12 cellular contexts compared by ENCODE assay signal in genomic region chr9:13485068-13485596, GRCh38.
DNase-seq lines count a peak whose midpoint lies in the region; ATAC-seq and TF ChIP-seq lines count a peak whose summit lies in the region.
"Had no signal": no experiment of that assay in that cellular context is flagged by ENCODE, and none has a peak within 500 bp of the region (broad histone marks: within the 10 kb centered on the region; RNA-seq: fewer than 3 reads in every experiment).

No MANE protein-coding gene starts in this region.

- H3K27ac ChIP-seq in body of pancreas (no peak overlapping the region), gastrocnemius medialis (peak overlapping the region; percentile 68 to 81 (median 72))
- H3K27ac ChIP-seq: parathyroid adenoma, WERI-Rb-1 had no signal

- no peaks in the 10 kb centered on the region for H3K27me3 ChIP-seq in body of pancreas
- H3K27me3 ChIP-seq in gastrocnemius medialis = no peaks in the 10 kb centered on the region

- no peaks in the 10 kb centered on the region for H3K9me3 ChIP-seq in body of pancreas
- no peaks in the 10 kb centered on the region for H3K9me3 ChIP-seq in gastrocnemius medialis

- peaks cover 0 to 2% (median 0%) of the 10 kb centered on the region in 3 donors for H3K27me3 Mint-ChIP-seq in immature natural killer cell (ENCODE audit: low read depth in 3 of 3)
- H3K27me3 Mint-ChIP-seq in activated CD8-positive, alpha-beta memory T cell treated with anti-CD3 and anti-CD28 coated beads, Interleukin-2, amount 10 ng/mL, durations not matched to agents 7 days and 5 days = no peaks in the 10 kb centered on the region
- H3K27me3 Mint-ChIP-seq: dendritic cell treated with granulocyte-macrophage colony-stimulating factor and Interleukin-4, amounts not matched to agents 40 ng/mL and 50 ng/mL, for 4 days had no signal

- no peak overlapping the region for H3K27ac Mint-ChIP-seq in immature natural killer cell
- H3K27ac Mint-ChIP-seq in activated CD8-positive, alpha-beta memory T cell treated with anti-CD3 and anti-CD28 coated beads, Interleukin-2, amount 10 ng/mL, durations not matched to agents 7 days and 5 days = no peak overlapping the region
- H3K27ac Mint-ChIP-seq: dendritic cell treated with granulocyte-macrophage colony-stimulating factor and Interleukin-4, amounts not matched to agents 40 ng/mL and 50 ng/mL, for 4 days had no signal

- no peaks in the 10 kb centered on the region for H3K4me1 Mint-ChIP-seq in immature natural killer cell
- no peaks in the 10 kb centered on the region for H3K4me1 Mint-ChIP-seq in activated CD8-positive, alpha-beta memory T cell treated with anti-CD3 and anti-CD28 coated beads, Interleukin-2, amount 10 ng/mL, durations not matched to agents 7 days and 5 days

- TF ChIP-seq POLR2A in body of pancreas (IDR thresholded peaks at IDR 0.05) (no peak), gastrocnemius medialis (IDR thresholded peaks at IDR 0.05) (no peak)

- 80 to 84% methylated on average over 3 of the region's 3 CpGs for WGBS in body of pancreas, 2 donors

- no peaks in the 10 kb centered on the region for H3K36me3 Mint-ChIP-seq in immature natural killer cell
- no peaks in the 10 kb centered on the region for H3K36me3 Mint-ChIP-seq in activated CD8-positive, alpha-beta memory T cell treated with anti-CD3 and anti-CD28 coated beads, Interleukin-2, amount 10 ng/mL, durations not matched to agents 7 days and 5 days

- peak; percentile 68 for DNase-seq in GM03348 (ENCODE audit: low spot score)
- DNase-seq in body of pancreas = peak in 3 of 4 donors; percentile 25 to 41 (median 31)
- DNase-seq in left ventricle myocardium superior = peak; percentile 62
- peak; percentile 79 to 83 for DNase-seq in gastrocnemius medialis
- DNase-seq in immature natural killer cell = no peak
- no peak for DNase-seq in T1000 (lab: John Stamatoyannopoulos, UW)
- no peak for DNase-seq in activated CD8-positive, alpha-beta memory T cell treated with anti-CD3 and anti-CD28 coated beads, Interleukin-2, amount 10 ng/mL, durations not matched to agents 7 days and 5 days
- DNase-seq: NCI-H2081, WERI-Rb-1 had no signal

- TF ChIP-seq CTCF in body of pancreas (IDR thresholded peaks at IDR 0.05) (no peak), gastrocnemius medialis (IDR thresholded peaks at IDR 0.05 in 4 of 5, conservative IDR thresholded peaks at IDR 0.05 in 1 of 5) (peak in 2 of 5 experiments; percentile 19 to 29)

- H3K4me3 ChIP-seq in body of pancreas (no peak overlapping the region), gastrocnemius medialis (peak overlapping the region in 1 of 4 donors; percentile 30)

- CTCF ChIA-PET in activated CD8-positive, alpha-beta memory T cell treated with anti-CD3 and anti-CD28 coated beads, Interleukin-2, amount 10 ng/mL, durations not matched to agents 7 days and 5 days (lab: Charles Lee) = no interaction called here

- H3K4me3 Mint-ChIP-seq in immature natural killer cell = no peak overlapping the region
- H3K4me3 Mint-ChIP-seq in activated CD8-positive, alpha-beta memory T cell treated with anti-CD3 and anti-CD28 coated beads, Interleukin-2, amount 10 ng/mL, durations not matched to agents 7 days and 5 days = no peak overlapping the region
- H3K4me3 Mint-ChIP-seq: dendritic cell treated with granulocyte-macrophage colony-stimulating factor and Interleukin-4, amounts not matched to agents 40 ng/mL and 50 ng/mL, for 4 days had no signal

- intact Hi-C loops in body of pancreas (cut with DNase I) = no loop called here
- intact Hi-C loops in left ventricle myocardium superior (cut with micrococcal nuclease) = no loop called here
- intact Hi-C loops in gastrocnemius medialis (cut with DNase I; ENCODE audit: low total_unique reads) = no loop called here

- H3K36me3 ChIP-seq in body of pancreas (replicated peaks in 1 of 2; ENCODE audit: insufficient read depth in 1 of 2, low read depth in 2 of 2) (no peaks in the 10 kb centered on the region), gastrocnemius medialis (no peaks in the 10 kb centered on the region)
- H3K36me3 ChIP-seq: WERI-Rb-1 had no signal

- ATAC-seq in body of pancreas = peak; percentile 59
- ATAC-seq in left ventricle myocardium superior = peak; percentile 98
- ATAC-seq in gastrocnemius medialis = peak; percentile 97 to 98
- no peak for ATAC-seq in GM21717 (IDR thresholded peaks at IDR 0.05; ENCODE audit: unreplicated experiment)
- ATAC-seq in activated CD8-positive, alpha-beta memory T cell treated with anti-CD3 and anti-CD28 coated beads, Interleukin-2, amount 10 ng/mL, durations not matched to agents 7 days and 5 days = no peak

- in situ Hi-C loops in gastrocnemius medialis (cut with MboI; ENCODE audit: low sequenced_read_pairs in 4 of 4) = no loop called here

- H3K9me3 Mint-ChIP-seq in immature natural killer cell = peaks cover 3 to 60% (median 17%) of the 10 kb centered on the region in 6 donors
- H3K9me3 Mint-ChIP-seq in activated CD8-positive, alpha-beta memory T cell treated with anti-CD3 and anti-CD28 coated beads, Interleukin-2, amount 10 ng/mL, durations not matched to agents 7 days and 5 days (ENCODE audit: low read depth) = peaks cover 7% of the 10 kb centered on the region

- H3K4me1 ChIP-seq in body of pancreas (no peaks in the 10 kb centered on the region), gastrocnemius medialis (peaks cover 23 to 27% of the 10 kb centered on the region in 2 donors)
- H3K4me1 ChIP-seq: parathyroid adenoma had no signal

Comparison
In these comparisons a context has a peak if more than half of its experiments do, and no peak if none do; other contexts are left out.
1. DNase-seq: peak in GM03348 (single experiment), body of pancreas (3 of 4), left ventricle myocardium superior (single experiment) and gastrocnemius medialis (2 of 2); none in immature natural killer cell (0 of 3), T1000 (single experiment) and activated CD8-positive, alpha-beta memory T cell treated with anti-CD3 and anti-CD28 coated beads, Interleukin-2, amount 10 ng/mL, durations not matched to agents 7 days and 5 days (single experiment).
2. ATAC-seq: peak in body of pancreas (single experiment), left ventricle myocardium superior (single experiment) and gastrocnemius medialis (2 of 2); none in GM21717 (single experiment) and activated CD8-positive, alpha-beta memory T cell treated with anti-CD3 and anti-CD28 coated beads, Interleukin-2, amount 10 ng/mL, durations not matched to agents 7 days and 5 days (single experiment).
3. H3K27ac ChIP-seq: peak in gastrocnemius medialis (4 of 4); none in body of pancreas (0 of 4).